In the genomic region with DNA sequence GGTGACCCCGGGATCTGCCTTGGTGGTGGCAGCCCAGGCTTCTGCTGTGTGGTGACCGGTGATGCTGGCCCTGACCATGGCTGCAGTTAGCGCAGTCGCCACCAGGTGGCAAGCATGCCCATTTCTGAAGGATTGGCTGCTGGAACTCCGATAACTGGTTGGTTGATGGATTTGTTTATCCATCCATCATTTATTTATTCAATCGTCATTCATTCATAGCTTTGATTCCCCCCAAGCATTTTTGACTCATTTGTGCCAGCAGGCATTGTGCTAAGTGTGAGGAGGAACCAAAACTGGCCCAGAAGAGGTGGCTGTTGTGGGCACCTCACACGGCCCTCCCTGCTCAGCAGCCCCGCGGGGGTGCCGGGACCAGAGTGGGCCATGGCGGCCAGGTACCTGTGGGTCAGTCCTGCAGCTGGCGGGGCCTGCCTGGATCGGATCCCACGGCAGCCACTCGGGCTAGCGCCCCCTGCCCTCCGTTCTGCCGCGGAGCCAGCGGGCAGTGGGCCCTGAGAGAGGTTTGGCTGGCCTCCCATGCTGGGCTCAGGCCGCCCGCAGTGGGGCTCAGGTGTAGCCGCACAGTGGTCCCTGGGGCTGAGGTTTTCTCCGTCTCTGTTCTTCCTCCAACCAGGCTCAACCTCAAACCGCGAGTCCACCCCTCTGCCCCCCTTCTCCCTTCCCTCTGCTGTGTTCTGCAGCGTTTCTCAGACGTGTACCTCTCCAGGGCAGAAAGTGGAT, we compare ENCODE assay signal across 8 cellular contexts. TPM values are rescaled to one million over a fixed set of nuclear protein-coding genes. Genes with fewer than 3 reads are reported as not detected.
DNase-seq lines count a peak whose midpoint lies in the region; ATAC-seq and TF ChIP-seq lines count a peak whose summit lies in the region.

No MANE protein-coding gene starts in this region.

- peaks cover 11% of the 10 kb centered on the region for H3K27me3 Mint-ChIP-seq in WTC11 (ENCODE audit: low read depth)

- no peaks in the 10 kb centered on the region for H3K27me3 ChIP-seq in breast epithelium

- peak; percentile 36 to 40 for DNase-seq in NCI-H187 (lab: John Stamatoyannopoulos, UW)
- DNase-seq in NCI-H187 treated with DMSO at 0.1 percent for 48 hours (lab: John Stamatoyannopoulos, UW), result no peak
- peak; percentile 58 for DNase-seq in NCI-H146 (lab: John Stamatoyannopoulos, UW)
- DNase-seq in WTC11 (ENCODE audit: low spot score), result peak; percentile 92
- peak; percentile 81 to 91 for DNase-seq in breast epithelium (ENCODE audit: low spot score in 2 of 2)
- peak; percentile 94 for DNase-seq in islet precursor cell
- peak; percentile 62 to 76 for DNase-seq in stimulated activated CD4-positive, alpha-beta T cell treated with anti-CD3 and anti-CD28 coated beads, Interleukin-15, amount 100 ng/mL, for 1 hour (ENCODE audit: low read depth in 1 of 2, low spot score in 1 of 2)

- CTCF ChIA-PET in WTC11 (lab: Charles Lee), result interaction anchor here (0.6 to 8.2 kb wide), 11 partner anchors 25 to 185 kb away, joined by 3 to 71 read pairs (median 6); partner anchors contain the start of genes ITGA3 and PDK2

- peaks cover 10 to 14% of the 10 kb centered on the region in 2 donors for H3K4me1 ChIP-seq in breast epithelium

- no peaks in the 10 kb centered on the region for H3K36me3 ChIP-seq in breast epithelium

- POLR2A ChIA-PET in WTC11 (lab: Charles Lee), result interaction anchor here (1.9 kb wide), 1 partner anchor 29 kb away, joined by 15 read pairs; the partner anchor contains the start of gene ITGA3

- peaks cover 25% of the 10 kb centered on the region for H3K4me1 Mint-ChIP-seq in WTC11

- H3K9me3 ChIP-seq in breast epithelium, result no peaks in the 10 kb centered on the region

- H3K9me3 Mint-ChIP-seq in WTC11, result peaks cover 4% of the 10 kb centered on the region; the same call in 1 of the 2 replicates

- H3K4me3 ChIP-seq in breast epithelium, result peak overlapping the region in 2 of 3 donors; percentile 26 to 59

- no peak for TF ChIP-seq POLR2A in breast epithelium (IDR thresholded peaks at IDR 0.05)

- H3K27ac Mint-ChIP-seq in WTC11, result no peak overlapping the region

- TF ChIP-seq CTCF in WTC11 (IDR thresholded peaks at IDR 0.05), result peak; percentile 92
- TF ChIP-seq CTCF in breast epithelium (IDR thresholded peaks at IDR 0.05), result peak; percentile 97 to 98 (median 97)

- intact Hi-C loops in breast epithelium (cut with DNase I; ENCODE audit: low total_unique reads), result loop anchor here (5.0 kb wide), 1 partner anchor 35 kb away; no protein-coding TSS in a partner anchor

- H3K27ac ChIP-seq in breast epithelium, result peak overlapping the region; percentile 80 to 82

- H3K4me3 Mint-ChIP-seq in WTC11, result peak overlapping the region; percentile 53

- ATAC-seq in WTC11 (peak; percentile 67), HG03175 (IDR thresholded peaks at IDR 0.05; ENCODE audit: unreplicated experiment) (no peak)

- no peaks in the 10 kb centered on the region for H3K36me3 Mint-ChIP-seq in WTC11

TF ChIP-seq in WTC11, 78 proteins besides CTCF, POLR2A, EP300 and RAD21:
- TF ChIP-seq IRF2 (CRISPR knock-in tag; IDR thresholded peaks at IDR 0.05; ENCODE audit: borderline replicate concordance, low read depth) (no peak), ESRRA (CRISPR knock-in tag; IDR thresholded peaks at IDR 0.05; ENCODE audit: borderline replicate concordance) (no peak), SP1 (CRISPR knock-in tag; conservative IDR thresholded peaks at IDR 0.05) (peak; percentile 40; the same call in 1 of the 2 replicates), STAT6 (CRISPR knock-in tag; conservative IDR thresholded peaks at IDR 0.05; ENCODE audit: low read depth) (no peak), ZNF219 (CRISPR knock-in tag; IDR thresholded peaks at IDR 0.05; ENCODE audit: borderline replicate concordance) (no peak), ETV6 (CRISPR knock-in tag; IDR thresholded peaks at IDR 0.05) (no peak), ATF1 (CRISPR knock-in tag; IDR thresholded peaks at IDR 0.05) (no peak), TP53 (CRISPR knock-in tag; IDR thresholded peaks at IDR 0.05) (no peak), NR1H2 (CRISPR knock-in tag; IDR thresholded peaks at IDR 0.05) (no peak), CBFB (CRISPR knock-in tag; IDR thresholded peaks at IDR 0.05; ENCODE audit: low read depth) (no peak), TEAD4 (CRISPR knock-in tag; IDR thresholded peaks at IDR 0.05) (no peak), ZMAT4 (CRISPR knock-in tag; IDR thresholded peaks at IDR 0.05) (no peak), KAT7 (CRISPR knock-in tag; IDR thresholded peaks at IDR 0.05; ENCODE audit: borderline replicate concordance) (0 out of 2 replicates have a peak, but pooled peaks have one; percentile 71), NR2C2 (CRISPR knock-in tag; IDR thresholded peaks at IDR 0.05) (no peak)
- TF ChIP-seq, protein P1, sequence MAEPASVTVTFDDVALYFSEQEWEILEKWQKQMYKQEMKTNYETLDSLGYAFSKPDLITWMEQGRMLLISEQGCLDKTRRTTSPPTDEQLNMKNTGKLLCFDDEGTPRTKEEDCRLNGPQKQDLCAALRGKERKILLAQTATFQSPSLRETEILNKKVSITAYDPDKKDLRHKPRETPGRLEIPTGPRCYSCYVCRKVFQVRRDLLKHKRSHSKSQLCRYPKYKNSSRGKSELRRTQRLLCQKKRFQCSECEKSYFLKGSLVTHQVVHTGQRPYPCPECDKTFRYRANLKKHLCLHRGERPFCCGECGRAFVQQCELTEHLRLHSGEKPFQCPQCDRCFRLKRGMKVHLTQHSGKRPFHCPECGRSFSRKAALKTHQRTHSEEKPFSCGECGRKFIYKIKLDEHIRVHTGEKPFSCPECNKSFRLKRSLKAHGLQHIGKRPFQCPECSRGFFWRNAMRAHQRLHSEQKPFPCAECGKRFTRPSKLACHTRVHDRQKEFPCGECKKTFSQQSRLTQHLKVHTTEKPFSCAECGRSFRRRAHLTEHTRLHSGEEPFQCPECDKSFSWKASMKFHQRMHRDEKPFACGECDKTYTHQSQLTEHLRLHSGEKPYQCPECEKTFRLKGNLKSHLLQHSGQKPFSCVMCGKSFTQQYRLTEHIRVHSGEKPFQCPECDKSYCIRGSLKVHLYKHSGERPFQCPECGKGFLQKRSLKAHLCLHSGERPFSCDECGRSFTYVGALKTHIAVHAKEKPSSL (CRISPR knock-in tag; conservative IDR thresholded peaks at IDR 0.05), result no peak
- TF ChIP-seq, protein P2, sequence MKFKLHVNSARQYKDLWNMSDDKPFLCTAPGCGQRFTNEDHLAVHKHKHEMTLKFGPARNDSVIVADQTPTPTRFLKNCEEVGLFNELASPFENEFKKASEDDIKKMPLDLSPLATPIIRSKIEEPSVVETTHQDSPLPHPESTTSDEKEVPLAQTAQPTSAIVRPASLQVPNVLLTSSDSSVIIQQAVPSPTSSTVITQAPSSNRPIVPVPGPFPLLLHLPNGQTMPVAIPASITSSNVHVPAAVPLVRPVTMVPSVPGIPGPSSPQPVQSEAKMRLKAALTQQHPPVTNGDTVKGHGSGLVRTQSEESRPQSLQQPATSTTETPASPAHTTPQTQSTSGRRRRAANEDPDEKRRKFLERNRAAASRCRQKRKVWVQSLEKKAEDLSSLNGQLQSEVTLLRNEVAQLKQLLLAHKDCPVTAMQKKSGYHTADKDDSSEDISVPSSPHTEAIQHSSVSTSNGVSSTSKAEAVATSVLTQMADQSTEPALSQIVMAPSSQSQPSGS (CRISPR knock-in tag; IDR thresholded peaks at IDR 0.05; ENCODE audit: borderline replicate concordance, low read depth), result no peak
- TF ChIP-seq, protein P3, sequence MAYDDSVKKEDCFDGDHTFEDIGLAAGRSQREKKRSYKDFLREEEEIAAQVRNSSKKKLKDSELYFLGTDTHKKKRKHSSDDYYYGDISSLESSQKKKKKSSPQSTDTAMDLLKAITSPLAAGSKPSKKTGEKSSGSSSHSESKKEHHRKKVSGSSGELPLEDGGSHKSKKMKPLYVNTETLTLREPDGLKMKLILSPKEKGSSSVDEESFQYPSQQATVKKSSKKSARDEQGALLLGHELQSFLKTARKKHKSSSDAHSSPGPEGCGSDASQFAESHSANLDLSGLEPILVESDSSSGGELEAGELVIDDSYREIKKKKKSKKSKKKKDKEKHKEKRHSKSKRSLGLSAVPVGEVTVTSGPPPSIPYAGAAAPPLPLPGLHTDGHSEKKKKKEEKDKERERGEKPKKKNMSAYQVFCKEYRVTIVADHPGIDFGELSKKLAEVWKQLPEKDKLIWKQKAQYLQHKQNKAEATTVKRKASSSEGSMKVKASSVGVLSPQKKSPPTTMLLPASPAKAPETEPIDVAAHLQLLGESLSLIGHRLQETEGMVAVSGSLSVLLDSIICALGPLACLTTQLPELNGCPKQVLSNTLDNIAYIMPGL (CRISPR knock-in tag; IDR thresholded peaks at IDR 0.05), result peak; percentile 64; the same call in 1 of the 2 replicates

RNA-seq across cellular contexts. Expression of gene ITGA3, which starts 28.8 kb away (rescaled TPM):
- 35.3 to 44.2 TPM (median 35.5 TPM) in 3 replicates for total RNA-seq in WTC11 (2021)
- total RNA-seq in breast epithelium, result 10 to 100 TPM; 10.6 to 67.6 (median 48.5) TPM

RNA-seq across cellular contexts. Expression of gene DLX3, which starts 32.0 kb away (rescaled TPM):
- 0.44 to 0.78 TPM (median 0.74 TPM) in 3 replicates for total RNA-seq in WTC11 (2021)
- under 1 TPM in 2 of 3 donors, not detected in 1; 0.44 to 0.98 TPM for total RNA-seq in breast epithelium

RNA-seq across cellular contexts. Expression of gene DLX4, which starts 58.1 kb away (rescaled TPM):
- total RNA-seq in WTC11 (2021) (1.3 to 1.8 TPM (median 1.6 TPM) in 3 replicates), breast epithelium (under 1 TPM in 1 of 3 donors, not detected in 2; 0.44 TPM)
